Comparison of ENCODE assay signal across 8 cellular contexts in genomic region chr1:143973876-143974414, GRCh38. TPM values are rescaled to one million over a fixed set of nuclear protein-coding genes. Genes with fewer than 3 reads are reported as not detected.
DNase-seq lines count a peak whose midpoint lies in the region; ATAC-seq and TF ChIP-seq lines count a peak whose summit lies in the region.
"Not testable (repeated sequence)": the region's sequence is repeated elsewhere in the genome, so short reads cannot be mapped to it uniquely, and the experiment has no call there.

No MANE protein-coding gene starts in this region.

- not testable (repeated sequence) for H3K9me3 ChIP-seq in HEK293 (ENCODE audit: control insufficient read depth, insufficient read depth, low read depth, low read length); SJSA1 (replicated peaks); suprapubic skin

- not testable (repeated sequence) for H3K27me3 Mint-ChIP-seq in activated T-helper 17 cell treated with anti-CD3 and anti-CD28 coated beads, Interleukin-2, amount 50 U/mL, for 72 hours; neural crest cell (ENCODE audit: low read depth)

- peak overlapping the region; percentile 78 for H3K4me3 Mint-ChIP-seq in activated T-helper 17 cell treated with anti-CD3 and anti-CD28 coated beads, Interleukin-2, amount 50 U/mL, for 72 hours
- H3K4me3 Mint-ChIP-seq in neural crest cell, result peak overlapping the region; percentile 97

- not testable (repeated sequence) for H3K27ac ChIP-seq in HEK293 (ENCODE audit: extremely low read depth, low read depth, low read length); SJSA1; suprapubic skin

- not testable (repeated sequence) for H3K36me3 ChIP-seq in HEK293 (ENCODE audit: control insufficient read depth in 2 of 2, insufficient read depth in 1 of 2, low read length in 2 of 2); SJSA1; suprapubic skin

- no CpG with 5 or more reads among the region's 37 CpGs for whole genome bisulfite sequencing in suprapubic skin

- H3K4me1 ChIP-seq in HEK293 (ENCODE audit: control insufficient read depth, insufficient read depth, low read length); SJSA1 (replicated peaks); suprapubic skin: not testable (repeated sequence)

- TF ChIP-seq POLR2A in suprapubic skin (IDR thresholded peaks at IDR 0.05), result not testable (repeated sequence)

- intact Hi-C loops in left cardiac atrium (cut with DNase I), result not testable (repeated sequence)

- H3K4me1 Mint-ChIP-seq in activated T-helper 17 cell treated with anti-CD3 and anti-CD28 coated beads, Interleukin-2, amount 50 U/mL, for 72 hours; neural crest cell: not testable (repeated sequence)

- not testable (repeated sequence) for H3K9me3 Mint-ChIP-seq in activated T-helper 17 cell treated with anti-CD3 and anti-CD28 coated beads, Interleukin-2, amount 50 U/mL, for 72 hours; neural crest cell

- ATAC-seq in activated T-helper 17 cell treated with anti-CD3 and anti-CD28 coated beads, Interleukin-2, amount 50 U/mL, for 72 hours (replicated peaks); left cardiac atrium: not testable (repeated sequence)

- DNase-seq in AG10803 (ENCODE audit: low read depth); SJSA1 (ENCODE audit: low read depth in 1 of 2, low spot score in 2 of 2); choroid plexus epithelial cell (ENCODE audit: low read depth); neural crest cell (ENCODE audit: low read depth, low spot score); suprapubic skin (ENCODE audit: low spot score in 2 of 2): not testable (repeated sequence)
- peak; percentile 19 for DNase-seq in left cardiac atrium

- H3K4me3 ChIP-seq in AG10803 (ENCODE audit: low read length) (peak overlapping the region; percentile 48), HEK293 (ENCODE audit: low read depth, low read length) (peak overlapping the region; percentile 30), SJSA1 (peak overlapping the region; percentile 16; the same call in 1 of the 2 replicates), choroid plexus epithelial cell (ENCODE audit: low read depth, low read length) (peak overlapping the region; percentile 49), suprapubic skin (peak overlapping the region; percentile 52)

- not testable (repeated sequence) for TF ChIP-seq CTCF in AG10803 (conservative IDR thresholded peaks at IDR 0.05; ENCODE audit: low read length); HEK293 (tag by site-specific recombination; IDR thresholded peaks at IDR 0.05); choroid plexus epithelial cell (conservative IDR thresholded peaks at IDR 0.05; ENCODE audit: low read depth, low read length); neural crest cell (conservative IDR thresholded peaks at IDR 0.05); suprapubic skin (IDR thresholded peaks at IDR 0.05)

- POLR2A ChIA-PET in HEK293 (lab: Yijun Ruan, JAX), result not testable (repeated sequence)

- H3K27me3 ChIP-seq in SJSA1 (replicated peaks); suprapubic skin: not testable (repeated sequence)

- not testable (repeated sequence) for H3K36me3 Mint-ChIP-seq in activated T-helper 17 cell treated with anti-CD3 and anti-CD28 coated beads, Interleukin-2, amount 50 U/mL, for 72 hours (ENCODE audit: low read depth); neural crest cell (ENCODE audit: low read depth)

- not testable (repeated sequence) for TF ChIP-seq EP300 in suprapubic skin (IDR thresholded peaks at IDR 0.05)

- H3K27ac Mint-ChIP-seq in activated T-helper 17 cell treated with anti-CD3 and anti-CD28 coated beads, Interleukin-2, amount 50 U/mL, for 72 hours, result not testable (repeated sequence)
- peak overlapping the region; percentile 92 for H3K27ac Mint-ChIP-seq in neural crest cell (ENCODE audit: unreplicated experiment)

- CTCF ChIA-PET in HEK293 (lab: Yijun Ruan, JAX), result not testable (repeated sequence)

RNA-seq across cellular contexts. Expression of gene FAM72C, which starts 2.2 kb away (rescaled TPM):
- total RNA-seq in SJSA1 (2014; rRNA removed; shearing (Covaris generic)), result 3.7 and 6.1 TPM in 2 replicates
- total RNA-seq in activated T-helper 17 cell treated with anti-CD3 and anti-CD28 coated beads, Interleukin-2, amount 50 U/mL, for 72 hours, result 10 to 100 TPM; 11.7 to 11.8 TPM
- total RNA-seq in left cardiac atrium (under 1 TPM; 0.09 to 0.16 TPM), neural crest cell (5.1 and 7.1 TPM in 2 replicates), suprapubic skin (1 to 10 TPM in 2 of 4 donors, not detected in 2; 1.0 to 1.9 TPM)
